Comparison of ENCODE assay signal across 26 cellular contexts in genomic region chr7:81110673-81111072, GRCh38.
DNase-seq lines count a peak whose midpoint lies in the region; ATAC-seq, FAIRE-seq and TF ChIP-seq lines count a peak whose summit lies in the region.
"Had no signal": no experiment of that assay in that cellular context is flagged by ENCODE, and none has a peak within 500 bp of the region (broad histone marks: within the 10 kb centered on the region; RNA-seq: fewer than 3 reads in every experiment).

No MANE protein-coding gene starts in this region.

- peak overlapping the region; percentile 28 for H3K4me2 ChIP-seq in SK-N-SH

- no peak overlapping the region for H3K9ac ChIP-seq in SK-N-SH

- no peak for FAIRE-seq in small intestine (lab: Jason Lieb, UNC)
- FAIRE-seq: G401.6 had no signal

- no peaks in the 10 kb centered on the region for H3K27me3 ChIP-seq in SK-N-SH (ENCODE audit: insufficient read depth)
- no peaks in the 10 kb centered on the region for H3K27me3 ChIP-seq in small intestine (ENCODE audit: control insufficient read depth in 2 of 2, insufficient read depth in 2 of 2, low read length in 2 of 2)
- H3K27me3 ChIP-seq: gastroesophageal sphincter, tibial nerve had no signal

- H3K9me3 ChIP-seq in SK-N-SH = no peaks in the 10 kb centered on the region
- H3K9me3 ChIP-seq in small intestine (ENCODE audit: control insufficient read depth, low read depth) = no peaks in the 10 kb centered on the region
- H3K9me3 ChIP-seq: gastroesophageal sphincter, tibial nerve had no signal

- H3K9me2 ChIP-seq in SK-N-SH = no peaks in the 10 kb centered on the region

- peaks cover 8% of the 10 kb centered on the region for H3F3A ChIP-seq in SK-N-SH (replicated peaks; ENCODE audit: insufficient read depth)

- no peak for TF ChIP-seq EP300 in SK-N-SH (IDR thresholded peaks at IDR 0.05; ENCODE audit: borderline replicate concordance in 1 of 2, low read depth in 1 of 2, low read length in 1 of 2)

- no peak for ATAC-seq in SK-N-SH treated with all-trans-retinoic acid at 6 μM for 48 hours
- ATAC-seq in GM21390 (IDR thresholded peaks at IDR 0.05; ENCODE audit: unreplicated experiment) = no peak
- ATAC-seq: activated CD4-positive, alpha-beta T cell treated with anti-CD3 and anti-CD28 coated beads for 36 hours; gastroesophageal sphincter had no signal

- H3K27ac ChIP-seq in SK-N-SH (ENCODE audit: low read depth in 2 of 2, low read length in 1 of 2) = peak overlapping the region; percentile 29 to 68; a peak in 2 of 4 replicates
- H3K27ac ChIP-seq in epithelial cell of prostate = peak overlapping the region; percentile 51
- no peak overlapping the region for H3K27ac ChIP-seq in small intestine (ENCODE audit: low read depth in 1 of 2, low read length in 1 of 2)
- H3K27ac ChIP-seq: gastroesophageal sphincter, tibial nerve had no signal

- POLR2A ChIA-PET in SK-N-SH (lab: Yijun Ruan, JAX) = no interaction called here

- no peaks in the 10 kb centered on the region for H4K20me1 ChIP-seq in SK-N-SH (ENCODE audit: insufficient read depth)

- no peak for TF ChIP-seq CTCF in SK-N-SH (IDR thresholded peaks at IDR 0.05)

- no peaks in the 10 kb centered on the region for H3K79me2 ChIP-seq in SK-N-SH (ENCODE audit: insufficient read depth)

- in situ Hi-C loops in KBM-7 (cut with MboI; ENCODE audit: low pct_unique_long_range_greater_than_20kb, low sequenced_read_pairs) = no loop called here

- TF ChIP-seq RAD21 in SK-N-SH (IDR thresholded peaks at IDR 0.05; ENCODE audit: low read length) = no peak

- no peak overlapping the region for H2AFZ ChIP-seq in SK-N-SH (ENCODE audit: low read depth)

- CTCF ChIA-PET in SK-N-SH (lab: Yijun Ruan, JAX) = no interaction called here

- no peak overlapping the region for H3K4me3 ChIP-seq in SK-N-SH (ENCODE audit: low read depth in 2 of 2, low read length in 1 of 2)
- H3K4me3 ChIP-seq in small intestine (ENCODE audit: low read depth in 1 of 2, low read length in 2 of 2) = no peak overlapping the region
- H3K4me3 ChIP-seq: gastroesophageal sphincter, tibial nerve had no signal

- H3K36me3 ChIP-seq in SK-N-SH (replicated peaks in 1 of 2; ENCODE audit: control insufficient read depth in 1 of 2, insufficient read depth in 2 of 2, low read length in 1 of 2) (no peaks in the 10 kb centered on the region), small intestine (ENCODE audit: control insufficient read depth in 2 of 2, insufficient read depth in 2 of 2, low read length in 2 of 2) (no peaks in the 10 kb centered on the region)
- H3K36me3 ChIP-seq: gastroesophageal sphincter, tibial nerve had no signal

- H3K4me1 ChIP-seq in SK-N-SH (ENCODE audit: control insufficient read depth in 1 of 2, insufficient read depth in 2 of 2, low read depth in 1 of 2, low read length in 1 of 2) = peaks cover 11 to 18% of the 10 kb centered on the region in 2 experiments; a peak in 3 of 4 replicates
- no peaks in the 10 kb centered on the region for H3K4me1 ChIP-seq in small intestine (ENCODE audit: control insufficient read depth in 2 of 2, insufficient read depth in 1 of 2, low read depth in 1 of 2, low read length in 1 of 2)

- 88% methylated on average over 2 of the region's 2 CpGs for WGBS in SK-N-SH (ENCODE audit: low lambda C conversion rate)
- WGBS in small intestine, 3 donors = 52 to 75% (median 62%) methylated on average over 2 of the region's 2 CpGs

- no peak for DNase-seq in SK-N-SH
- peak; percentile 29 for DNase-seq in NCI-H748 treated with DMSO at 0.1 percent for 48 hours (lab: John Stamatoyannopoulos, UW)
- DNase-seq in epithelial cell of prostate (ENCODE audit: low read depth, low spot score) = no peak
- DNase-seq in small intestine = peak; percentile 4
- DNase-seq in KBM-7 = no peak
- DNase-seq in T-helper 1 cell = no peak
- DNase-seq: 8988T; activated CD4-positive, alpha-beta T cell treated with anti-CD3 and anti-CD28 coated beads for 36 hours; activated gamma-delta T cell; activated T-cell treated with anti-CD3 and anti-CD28 coated beads, Interleukin-2, amount 50 U/mL, for 1 hour; AML-193; CD4-positive, alpha-beta memory T cell; dermis blood vessel endothelial cell; DMS153; H7; hypothalamus; NCI-H1436; NCI-H2171; NCI-H526; nucleus accumbens; stimulated activated CD4-positive, alpha-beta T cell treated with anti-CD3 and anti-CD28 coated beads, Interleukin-2, amount 100 ng/mL, for 24 hours had no signal

TF ChIP-seq in SK-N-SH, 30 proteins besides CTCF, POLR2A, EP300 and RAD21 (continues in another document):
- no peak for TF ChIP-seq GATA2 (CRISPR knock-in tag; IDR thresholded peaks at IDR 0.05)
- TF ChIP-seq JUND (IDR thresholded peaks at IDR 0.05) = no peak
- TF ChIP-seq MEF2A (IDR thresholded peaks at IDR 0.05; ENCODE audit: borderline replicate concordance, low read depth) = no peak
- no peak for TF ChIP-seq RXRA (IDR thresholded peaks at IDR 0.05; ENCODE audit: borderline replicate concordance, low read depth)
- no peak for TF ChIP-seq MXI1 (IDR thresholded peaks at IDR 0.05; ENCODE audit: low read depth, low read length)
- no peak for TF ChIP-seq IRF3 (IDR thresholded peaks at IDR 0.05; ENCODE audit: low read depth, low read length)
- TF ChIP-seq PBX3 (IDR thresholded peaks at IDR 0.05) = no peak
- TF ChIP-seq FOXM1 (IDR thresholded peaks at IDR 0.05; ENCODE audit: low read depth) = no peak
- no peak for TF ChIP-seq RFX5 (IDR thresholded peaks at IDR 0.05; ENCODE audit: low read length)
- no peak for TF ChIP-seq NRF1 (IDR thresholded peaks at IDR 0.05; ENCODE audit: low read depth, low read length)

TF ChIP-seq in SK-N-SH treated with all-trans-retinoic acid at 6 μM for 48 hours, 23 proteins besides CTCF, POLR2A, EP300 and RAD21:
- TF ChIP-seq CSRNP3 (CRISPR knock-in tag; IDR thresholded peaks at IDR 0.05) = no peak
TF ChIP-seq in SK-N-SH treated with all-trans-retinoic acid at 6 μM for 48 hours: peak in this region for 0.

Comparison
In these comparisons a context has a peak if more than half of its experiments do, and no peak if none do; other contexts are left out.
1. DNase-seq: peak in NCI-H748 treated with DMSO at 0.1 percent for 48 hours (single experiment) and small intestine (single experiment); none in SK-N-SH (single experiment), epithelial cell of prostate (single experiment), KBM-7 (single experiment) and T-helper 1 cell (0 of 5).
2. H3K27ac ChIP-seq: peak in SK-N-SH (2 of 2) and epithelial cell of prostate (single experiment); none in small intestine (0 of 2).